8 cellular contexts compared by ENCODE assay signal in genomic region chr16:71467810-71468209, GRCh38. TPM values are rescaled to one million over a fixed set of nuclear protein-coding genes. Genes with fewer than 3 reads are reported as not detected.
DNase-seq lines count a peak whose midpoint lies in the region.

No MANE protein-coding gene starts in this region.

- DNase-seq in activated CD4-positive, CD25-positive, alpha-beta regulatory T cell (lab: John Stamatoyannopoulos, UW): peak in 3 of 4 experiments; percentile 4 to 16 (median 8)
- no peak for DNase-seq in activated CD4-positive, CD25-positive, alpha-beta regulatory T cell treated with anti-CD3 and anti-CD28 coated beads, Interleukin-2, amount 50 U/mL, for 72 hours
- peak; percentile 33 to 37 for DNase-seq in activated CD4-positive, alpha-beta T cell treated with anti-CD3 and anti-CD28 coated beads, Interleukin-2, amount 50 U/mL, for 4 hours
- DNase-seq in germinal center (ENCODE audit: low spot score): peak; percentile 51
- peak in 5 of 6 experiments; percentile 38 to 62 (median 39) for DNase-seq in stimulated activated naive CD4-positive, alpha-beta T cell (lab: John Stamatoyannopoulos, UW)
- no peak for DNase-seq in G401 (ENCODE audit: low spot score)
- no peak for DNase-seq in COR-L47 (lab: John Stamatoyannopoulos, UW)
- no peak for DNase-seq in NCI-H2107 treated with DMSO at 0.1 percent for 48 hours (lab: John Stamatoyannopoulos, UW; ENCODE audit: unreplicated experiment)

- in situ Hi-C loops in G401 (cut with HindIII; ENCODE audit: low sequenced_read_pairs): loop anchor here (5.0 kb wide), 1 partner anchor 61 kb away; no protein-coding TSS in a partner anchor

RNA-seq across cellular contexts. Expression of gene ZNF23, which starts 5.8 kb away (rescaled TPM):
- 8.5 and 13.4 TPM in 2 replicates for total RNA-seq in G401 (2014; rRNA removed; shearing (Covaris generic))

RNA-seq across cellular contexts. Expression of gene ZNF19, which starts 21.3 kb away (rescaled TPM):
- total RNA-seq in G401 (2014; rRNA removed; shearing (Covaris generic)): 2.2 and 2.3 TPM in 2 replicates

RNA-seq across cellular contexts. Expression of gene TLE7, which starts 26.0 kb away (rescaled TPM):
- total RNA-seq in G401 (2014; rRNA removed; shearing (Covaris generic)): not detected in 2 replicates

RNA-seq across cellular contexts. Expression of gene CHST4, which starts 58.4 kb away (rescaled TPM):
- not detected in 2 replicates for total RNA-seq in G401 (2014; rRNA removed; shearing (Covaris generic))

Comparison
In these comparisons a context has a peak if more than half of its experiments do, and no peak if none do; other contexts are left out.
1. DNase-seq: peak in activated CD4-positive, CD25-positive, alpha-beta regulatory T cell (3 of 4), activated CD4-positive, alpha-beta T cell treated with anti-CD3 and anti-CD28 coated beads, Interleukin-2, amount 50 U/mL, for 4 hours (2 of 2), germinal center (single experiment) and stimulated activated naive CD4-positive, alpha-beta T cell (5 of 6); none in activated CD4-positive, CD25-positive, alpha-beta regulatory T cell treated with anti-CD3 and anti-CD28 coated beads, Interleukin-2, amount 50 U/mL, for 72 hours (single experiment), G401 (single experiment), COR-L47 (single experiment) and NCI-H2107 treated with DMSO at 0.1 percent for 48 hours (single experiment).